Comparison of ENCODE assay signal across 1 cellular context in the genomic region with DNA sequence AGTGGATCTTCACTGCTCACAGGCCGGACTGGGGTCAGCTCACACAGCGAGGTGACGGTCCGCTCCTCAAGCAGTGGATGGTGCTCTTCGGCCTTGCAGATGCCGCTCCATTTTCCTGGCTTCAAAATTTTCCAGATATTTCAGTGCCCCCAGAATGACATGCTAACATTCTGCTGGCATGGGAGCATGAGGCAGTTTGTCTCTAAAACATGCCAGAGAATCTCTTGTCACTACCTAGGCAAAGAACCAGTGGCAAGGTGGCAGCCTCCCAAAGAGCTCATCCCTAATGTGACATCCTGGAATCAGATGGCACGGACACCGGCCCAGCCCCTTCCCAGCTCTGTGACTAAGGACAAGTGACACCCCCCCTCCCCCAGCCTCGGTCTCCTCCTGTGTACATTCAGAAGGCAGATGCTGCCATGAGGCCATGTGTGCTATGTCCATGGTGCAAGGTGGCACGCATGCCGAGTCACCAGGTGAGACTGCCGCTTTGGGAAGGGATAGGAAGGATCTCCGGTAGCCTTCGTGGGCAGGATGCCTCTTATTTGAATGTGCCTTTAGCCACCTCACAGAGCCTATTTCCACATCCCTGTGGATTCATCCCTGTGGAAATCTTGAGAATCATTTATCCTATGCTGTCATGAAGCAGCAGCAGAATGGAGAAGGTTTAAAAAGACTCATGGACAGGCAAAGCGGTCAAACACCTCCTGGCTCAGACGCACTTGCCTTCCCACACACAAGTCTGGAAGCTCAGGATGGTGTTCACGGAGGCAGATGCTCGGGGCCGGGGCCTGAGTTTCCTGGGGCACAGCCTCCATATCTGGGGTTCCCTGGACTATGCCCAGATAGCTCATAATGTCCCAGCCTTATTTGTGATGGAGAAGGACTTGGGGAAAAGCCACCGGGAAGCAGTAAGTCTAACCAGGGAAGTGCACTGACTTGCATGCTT.
TF ChIP-seq lines count a peak whose summit lies in the region.

No MANE protein-coding gene starts in this region.

TF ChIP-seq in IMR-90, 13 proteins besides CTCF, POLR2A, EP300 and RAD21 (continued from another document):
- TF ChIP-seq USF2 (IDR thresholded peaks at IDR 0.05; ENCODE audit: low read depth, low read length) (no peak), NFE2L2 (IDR thresholded peaks at IDR 0.05; ENCODE audit: low read depth, low read length) (no peak), CEBPB (IDR thresholded peaks at IDR 0.05; ENCODE audit: low read depth, low read length) (no peak)
- TF ChIP-seq, protein P1, sequence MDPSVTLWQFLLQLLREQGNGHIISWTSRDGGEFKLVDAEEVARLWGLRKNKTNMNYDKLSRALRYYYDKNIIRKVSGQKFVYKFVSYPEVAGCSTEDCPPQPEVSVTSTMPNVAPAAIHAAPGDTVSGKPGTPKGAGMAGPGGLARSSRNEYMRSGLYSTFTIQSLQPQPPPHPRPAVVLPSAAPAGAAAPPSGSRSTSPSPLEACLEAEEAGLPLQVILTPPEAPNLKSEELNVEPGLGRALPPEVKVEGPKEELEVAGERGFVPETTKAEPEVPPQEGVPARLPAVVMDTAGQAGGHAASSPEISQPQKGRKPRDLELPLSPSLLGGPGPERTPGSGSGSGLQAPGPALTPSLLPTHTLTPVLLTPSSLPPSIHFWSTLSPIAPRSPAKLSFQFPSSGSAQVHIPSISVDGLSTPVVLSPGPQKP (IDR thresholded peaks at IDR 0.05; ENCODE audit: borderline replicate concordance, low read depth, low read length): no peak
